8 cellular contexts compared by ENCODE assay signal in genomic region chr22:50250555-50251471, GRCh38. TPM values are rescaled to one million over a fixed set of nuclear protein-coding genes. Genes with fewer than 3 reads are reported as not detected.
DNase-seq lines count a peak whose midpoint lies in the region; ATAC-seq and TF ChIP-seq lines count a peak whose summit lies in the region.

Gene HDAC10, minus strand, starts transcription at chr22:50251265. Its CDS starts 233 bp downstream, at chr22:50251032.

- peaks cover 4 to 26% (median 17%) of the 10 kb centered on the region in 7 donors for H3K4me1 Mint-ChIP-seq in naive thymus-derived CD4-positive, alpha-beta T cell

- H3K36me3 Mint-ChIP-seq in naive thymus-derived CD4-positive, alpha-beta T cell, result peaks cover 0 to 3% (median 0%) of the 10 kb centered on the region in 5 donors

- H3K4me2 ChIP-seq in OCI-LY3 (ENCODE audit: low read length), result peak within 1 kb of the TSS; percentile 79

- no peak within 1 kb of the TSS for H2AFZ ChIP-seq in OCI-LY3 (ENCODE audit: low read depth, low read length)

- ATAC-seq in HG03108 (IDR thresholded peaks at IDR 0.05; ENCODE audit: unreplicated experiment), result peak; percentile 56
- ATAC-seq in esophagus mucosa, result peak; percentile 69
- ATAC-seq in naive thymus-derived CD4-positive, alpha-beta T cell, result peak; percentile 78
- ATAC-seq in stimulated activated naive CD8-positive, alpha-beta T cell treated with anti-CD3 and anti-CD28 coated beads, Interleukin-15, Interleukin-2, amounts not matched to agents 100 U/mL and 50 U/mL, for 24 hours, result peak; percentile 82

- peak within 1 kb of the TSS; percentile 98 for H3K4me3 ChIP-seq in OCI-LY3 (ENCODE audit: low read length)
- H3K4me3 ChIP-seq in naive thymus-derived CD4-positive, alpha-beta T cell (ENCODE audit: low read length), result peak within 1 kb of the TSS; percentile 71

- no peaks in the 10 kb centered on the region for H3K27me3 ChIP-seq in OCI-LY3 (ENCODE audit: low read depth, low read length)
- no peaks in the 10 kb centered on the region for H3K27me3 ChIP-seq in naive thymus-derived CD4-positive, alpha-beta T cell (ENCODE audit: control insufficient read depth in 2 of 2, insufficient read depth in 2 of 2, low read length in 2 of 2)

- H3K27ac ChIP-seq in OCI-LY3 (ENCODE audit: low read length), result peak within 1 kb of the TSS; percentile 53
- peak within 1 kb of the TSS; percentile 71 for H3K27ac ChIP-seq in naive thymus-derived CD4-positive, alpha-beta T cell (ENCODE audit: low read depth, low read length)

- no peaks in the 10 kb centered on the region for H4K20me1 ChIP-seq in OCI-LY3 (ENCODE audit: insufficient read depth, low read length)

- H3K9me3 Mint-ChIP-seq in naive thymus-derived CD4-positive, alpha-beta T cell, result no peaks in the 10 kb centered on the region

- no peaks in the 10 kb centered on the region for H3K9me3 ChIP-seq in OCI-LY3 (ENCODE audit: insufficient read depth, low read length)
- H3K9me3 ChIP-seq in naive thymus-derived CD4-positive, alpha-beta T cell (ENCODE audit: control insufficient read depth in 2 of 3, low read length in 3 of 3), result no peaks in the 10 kb centered on the region

- POLR2A ChIA-PET in naive thymus-derived CD4-positive, alpha-beta T cell (lab: Charles Lee), result interaction anchor here (0.8 to 3.6 kb wide), 17 partner anchors 8 to 373 kb away, joined by 3 to 24 read pairs (median 5); partner anchors contain the start of genes NCAPH2 and SCO2

- CTCF ChIA-PET in naive thymus-derived CD4-positive, alpha-beta T cell (lab: Charles Lee), result interaction anchor here (0.6 to 2.6 kb wide), 12 partner anchors 8 to 441 kb away, joined by 3 to 18 read pairs (median 4); partner anchors contain the start of genes LMF2, NCAPH2 and SCO2

- peak; percentile 83 for DNase-seq in NCI-H82 (lab: John Stamatoyannopoulos, UW)
- no peak for DNase-seq in NCI-H82 treated with DMSO at 0.1 percent for 48 hours (lab: John Stamatoyannopoulos, UW; ENCODE audit: unreplicated experiment)
- peak; percentile 80 for DNase-seq in activated T-cell treated with anti-CD3 and anti-CD28 coated beads, Interleukin-2, amount 50 U/mL, for 1 hour
- peak; percentile 60 to 86 (median 71) for DNase-seq in naive thymus-derived CD4-positive, alpha-beta T cell
- peak; percentile 90 for DNase-seq in stimulated activated naive CD8-positive, alpha-beta T cell treated with anti-CD3 and anti-CD28 coated beads, Interleukin-15, Interleukin-2, amounts not matched to agents 100 U/mL and 50 U/mL, for 24 hours

- peaks cover 5% of the 10 kb centered on the region for H3K79me2 ChIP-seq in OCI-LY3 (ENCODE audit: low read length)

- no peak for TF ChIP-seq CTCF in OCI-LY3 (IDR thresholded peaks at IDR 0.05; ENCODE audit: low read depth, low read length)

- H3K36me3 ChIP-seq in OCI-LY3 (replicated peaks; ENCODE audit: low read depth, low read length), result no peaks in the 10 kb centered on the region
- peaks cover 0 to 32% (median 0%) of the 10 kb centered on the region in 3 experiments for H3K36me3 ChIP-seq in naive thymus-derived CD4-positive, alpha-beta T cell (ENCODE audit: control insufficient read depth in 2 of 3, insufficient read depth in 3 of 3, low read length in 3 of 3)

- H3K9ac ChIP-seq in OCI-LY3 (ENCODE audit: low read length), result peak within 1 kb of the TSS; percentile 86

- H3K4me3 Mint-ChIP-seq in naive thymus-derived CD4-positive, alpha-beta T cell, result peak within 1 kb of the TSS; percentile 61 to 88 (median 80)

- peak within 1 kb of the TSS in 7 of 9 donors; percentile 31 to 80 (median 65) for H3K27ac Mint-ChIP-seq in naive thymus-derived CD4-positive, alpha-beta T cell

- H3K4me1 ChIP-seq in OCI-LY3 (ENCODE audit: low read length), result peaks cover 18% of the 10 kb centered on the region; the same call in 1 of the 2 replicates
- H3K4me1 ChIP-seq in naive thymus-derived CD4-positive, alpha-beta T cell (ENCODE audit: control insufficient read depth in 2 of 2, insufficient read depth in 2 of 2, low read length in 2 of 2), result peaks cover 25 to 38% of the 10 kb centered on the region in 2 donors

- no peaks in the 10 kb centered on the region for H3K27me3 Mint-ChIP-seq in naive thymus-derived CD4-positive, alpha-beta T cell

- intact Hi-C loops in naive thymus-derived CD4-positive, alpha-beta T cell (cut with micrococcal nuclease), result loop anchor here (1.0 to 5.0 kb wide), 4 partner anchors 10 to 276 kb away; partner anchors contain the start of genes MAPK11 (in 1 of the 2) and SCO2 (in 1 of the 2)

RNA-seq across cellular contexts. Expression of gene HDAC10, which starts in this region (rescaled TPM):
- total RNA-seq in esophagus mucosa, result 17.7 TPM
- 100 to 1,000 TPM in 3 of 5 experiments, 10 to 100 TPM in 2; 95.9 to 139 (median 105) TPM for total RNA-seq in naive thymus-derived CD4-positive, alpha-beta T cell
- 1 to 10 TPM; 7.1 to 9.8 TPM for polyA plus RNA-seq in naive thymus-derived CD4-positive, alpha-beta T cell
